In genomic region chr7:67663644-67664043, GRCh38 we compare ENCODE assay signal across 27 cellular contexts.
"Had no signal": no experiment of that assay in that cellular context is flagged by ENCODE, and none has a peak within 500 bp of the region (broad histone marks: within the 10 kb centered on the region; RNA-seq: fewer than 3 reads in every experiment).

No MANE protein-coding gene starts in this region.

- H3K36me3 Mint-ChIP-seq: neural progenitor cell; stimulated activated effector memory CD8-positive, alpha-beta T cell treated with anti-CD3 and anti-CD28 coated beads, Interleukin-12 subunit alpha, Interleukin-12 subunit beta, amount 100 ng/mL, for 72 hours; stimulated activated naive B cell treated with anti-CD40 and anti-IgM and Interleukin-4, amounts not matched to agents 10 μg/mL and 1 μg/mL and 100 μg/mL, for 72 hours had no signal

- H3K27ac Mint-ChIP-seq: nephron; neural progenitor cell; progenitor cell of endocrine pancreas; stimulated activated effector memory CD8-positive, alpha-beta T cell treated with anti-CD3 and anti-CD28 coated beads, Interleukin-12 subunit alpha, Interleukin-12 subunit beta, amount 100 ng/mL, for 72 hours; stimulated activated naive B cell treated with anti-CD40 and anti-IgM and Interleukin-4, amounts not matched to agents 10 μg/mL and 1 μg/mL and 100 μg/mL, for 72 hours; stimulated activated naive CD8-positive, alpha-beta T cell treated with anti-CD3 and anti-CD28 coated beads, Interleukin-15, Interleukin-2, amounts not matched to agents 100 ng/mL and 50 ng/mL, for 24 hours had no signal

- H3K36me3 ChIP-seq: neural progenitor cell, ovary, right lobe of liver, sigmoid colon, stomach, thoracic aorta, thyroid gland, tibial nerve, upper lobe of left lung, vagina had no signal

- H3K9ac ChIP-seq: neural progenitor cell, parathyroid adenoma had no signal

- ATAC-seq: psoas muscle; right cardiac atrium; right lobe of liver; stimulated activated effector memory CD8-positive, alpha-beta T cell treated with anti-CD3 and anti-CD28 coated beads, Interleukin-12 subunit alpha, Interleukin-12 subunit beta, amount 100 ng/mL, for 72 hours; stimulated activated naive B cell treated with anti-CD40 and anti-IgM and Interleukin-4, amounts not matched to agents 10 μg/mL and 1 μg/mL and 100 μg/mL, for 72 hours had no signal

- H3K9me3 ChIP-seq: ovary, psoas muscle, right lobe of liver, thoracic aorta, thyroid gland, upper lobe of left lung, vagina had no signal

- H3K4me3 ChIP-seq: neural progenitor cell, ovary, psoas muscle, right lobe of liver, sigmoid colon, stomach, thoracic aorta, thyroid gland, tibial nerve, upper lobe of left lung, vagina had no signal

- H3K27ac ChIP-seq: neural progenitor cell, ovary, parathyroid adenoma, psoas muscle, right lobe of liver, sigmoid colon, stomach, thoracic aorta, thyroid gland, tibial nerve, upper lobe of left lung, vagina had no signal

- H3K4me1 Mint-ChIP-seq: neural progenitor cell; stimulated activated effector memory CD8-positive, alpha-beta T cell treated with anti-CD3 and anti-CD28 coated beads, Interleukin-12 subunit alpha, Interleukin-12 subunit beta, amount 100 ng/mL, for 72 hours; stimulated activated naive B cell treated with anti-CD40 and anti-IgM and Interleukin-4, amounts not matched to agents 10 μg/mL and 1 μg/mL and 100 μg/mL, for 72 hours had no signal

- H3K4me1 ChIP-seq: neural progenitor cell, parathyroid adenoma, psoas muscle, sigmoid colon, stomach, thyroid gland, tibial nerve, upper lobe of left lung, vagina had no signal

- DNase-seq: occipital lobe; ovary; posterior cingulate gyrus; psoas muscle; right cardiac atrium; right lobe of liver; sigmoid colon; small intestine; stimulated activated CD4-positive, alpha-beta T cell treated with anti-CD3 and anti-CD28 coated beads, Interleukin-15, amount 100 ng/mL, for 24 hours; stimulated activated CD4-positive, alpha-beta T cell treated with anti-CD3 and anti-CD28 coated beads, Interleukin-2, amount 100 ng/mL, for 24 hours; stimulated activated CD4-positive, alpha-beta T cell treated with anti-CD3 and anti-CD28 coated beads, Interleukin-2, amount 100 ng/mL, for 48 hours; stimulated activated CD4-positive, alpha-beta T cell treated with anti-CD3 and anti-CD28 coated beads, Interleukin-4, amount 100 ng/mL, for 24 hours; stimulated activated naive B cell treated with anti-CD40 and anti-IgM and Interleukin-4, amounts not matched to agents 10 μg/mL and 1 μg/mL and 100 μg/mL, for 72 hours; stimulated activated naive CD4-positive, alpha-beta T cell treated with Interleukin-2 at 50 U/mL for 16 hours; stomach; thyroid gland; trophoblast cell; upper lobe of left lung had no signal

- H2AFZ ChIP-seq: neural progenitor cell, parathyroid adenoma had no signal

- H3K4me2 ChIP-seq: neural progenitor cell had no signal

- H3K4me3 Mint-ChIP-seq: nephron; neural progenitor cell; stimulated activated effector memory CD8-positive, alpha-beta T cell treated with anti-CD3 and anti-CD28 coated beads, Interleukin-12 subunit alpha, Interleukin-12 subunit beta, amount 100 ng/mL, for 72 hours; stimulated activated naive B cell treated with anti-CD40 and anti-IgM and Interleukin-4, amounts not matched to agents 10 μg/mL and 1 μg/mL and 100 μg/mL, for 72 hours; stimulated activated naive CD8-positive, alpha-beta T cell treated with anti-CD3 and anti-CD28 coated beads, Interleukin-15, Interleukin-2, amounts not matched to agents 100 ng/mL and 50 ng/mL, for 24 hours had no signal

- H3K27me3 ChIP-seq: neural progenitor cell, ovary, right lobe of liver, sigmoid colon, stomach, thyroid gland, tibial nerve, upper lobe of left lung, vagina had no signal

- H3K27me3 Mint-ChIP-seq: progenitor cell of endocrine pancreas; stimulated activated naive B cell treated with anti-CD40 and anti-IgM and Interleukin-4, amounts not matched to agents 10 μg/mL and 1 μg/mL and 100 μg/mL, for 72 hours; stimulated activated naive CD8-positive, alpha-beta T cell treated with anti-CD3 and anti-CD28 coated beads, Interleukin-15, Interleukin-2, amounts not matched to agents 100 ng/mL and 50 ng/mL, for 24 hours had no signal

- H3K79me2 ChIP-seq: parathyroid adenoma had no signal
